24 cellular contexts compared by ENCODE assay signal in genomic region chr2:64630752-64631151, GRCh38. TPM values are rescaled to one million over a fixed set of nuclear protein-coding genes. Genes with fewer than 3 reads are reported as not detected.
DNase-seq lines count a peak whose midpoint lies in the region; ATAC-seq, FAIRE-seq and TF ChIP-seq lines count a peak whose summit lies in the region.
"Had no signal": no experiment of that assay in that cellular context is flagged by ENCODE, and none has a peak within 500 bp of the region (broad histone marks: within the 10 kb centered on the region; RNA-seq: fewer than 3 reads in every experiment).

No MANE protein-coding gene starts in this region.

- H3K4me1 ChIP-seq in neuronal stem cell (ENCODE audit: control insufficient read depth in 2 of 2, insufficient read depth in 1 of 2, low read depth in 1 of 2, low read length in 2 of 2), result peaks cover 20 to 39% of the 10 kb centered on the region in 2 donors
- H3K4me1 ChIP-seq: foreskin keratinocyte had no signal

- H3K4me3 Mint-ChIP-seq in activated CD8-positive, alpha-beta memory T cell treated with anti-CD3 and anti-CD28 coated beads, Interleukin-2, amount 10 ng/mL, durations not matched to agents 7 days and 5 days, result no peak overlapping the region
- H3K4me3 Mint-ChIP-seq: activated T-cell treated with anti-CD3 and anti-CD28 coated beads, Interleukin-2, amount 50 U/mL, for 24 hours; T-helper 1 cell treated with Interleukin-12 subunit alpha and Interleukin-12 subunit beta and Interleukin-4 antibody, amounts not matched to agents 30 μg/mL and 1 μg/mL, for 36 hours had no signal

- H3K14ac ChIP-seq in neuronal stem cell (ENCODE audit: low read length), result no peak overlapping the region

- no peak overlapping the region for H4K91ac ChIP-seq in neuronal stem cell (ENCODE audit: low read depth, low read length, poor library complexity)

- H3K9ac ChIP-seq in neuronal stem cell (ENCODE audit: low read depth, low read length, poor library complexity), result no peak overlapping the region
- H3K9ac ChIP-seq: SK-N-SH had no signal

- no peaks in the 10 kb centered on the region for H3K27me3 Mint-ChIP-seq in activated CD8-positive, alpha-beta memory T cell treated with anti-CD3 and anti-CD28 coated beads, Interleukin-2, amount 10 ng/mL, durations not matched to agents 7 days and 5 days
- H3K27me3 Mint-ChIP-seq: activated T-cell treated with anti-CD3 and anti-CD28 coated beads, Interleukin-2, amount 50 U/mL, for 24 hours had no signal

- H3K4me3 ChIP-seq in neuronal stem cell (ENCODE audit: low read length in 2 of 2), result no peak overlapping the region
- H3K4me3 ChIP-seq: esophagus muscularis mucosa, heart right ventricle, psoas muscle, tibial artery had no signal

- no peak overlapping the region for H3K27ac ChIP-seq in neuronal stem cell (replicated peaks; ENCODE audit: low read length)
- H3K27ac ChIP-seq: esophagus muscularis mucosa, foreskin keratinocyte, heart right ventricle, psoas muscle, tibial artery had no signal

- no peak overlapping the region for H3K27ac Mint-ChIP-seq in activated CD8-positive, alpha-beta memory T cell treated with anti-CD3 and anti-CD28 coated beads, Interleukin-2, amount 10 ng/mL, durations not matched to agents 7 days and 5 days
- H3K27ac Mint-ChIP-seq: activated T-cell treated with anti-CD3 and anti-CD28 coated beads, Interleukin-2, amount 50 U/mL, for 24 hours; T-helper 1 cell treated with Interleukin-12 subunit alpha and Interleukin-12 subunit beta and Interleukin-4 antibody, amounts not matched to agents 30 μg/mL and 1 μg/mL, for 36 hours had no signal

- no peak overlapping the region for H2AK5ac ChIP-seq in neuronal stem cell (ENCODE audit: low read depth, low read length)

- CTCF ChIA-PET in activated CD8-positive, alpha-beta memory T cell treated with anti-CD3 and anti-CD28 coated beads, Interleukin-2, amount 10 ng/mL, durations not matched to agents 7 days and 5 days (lab: Charles Lee), result interaction anchor here (0.6 to 2.5 kb wide), 2 partner anchors 21 to 300 kb away, joined by 3 to 7 read pairs; no protein-coding TSS in a partner anchor

- peak; percentile 55 for TF ChIP-seq POLR2A in GM12892 (IDR thresholded peaks at IDR 0.05; ENCODE audit: low read depth, low read length)

- no peak overlapping the region for H2BK12ac ChIP-seq in neuronal stem cell (ENCODE audit: low read length)

- H3K4ac ChIP-seq in neuronal stem cell (ENCODE audit: low read length), result no peak overlapping the region

- no peaks in the 10 kb centered on the region for H3K27me3 ChIP-seq in neuronal stem cell (ENCODE audit: control insufficient read depth in 3 of 3, insufficient read depth in 3 of 3, low read depth in 1 of 3, low read length in 3 of 3)
- H3K27me3 ChIP-seq: esophagus muscularis mucosa, foreskin keratinocyte, heart right ventricle, tibial artery had no signal

- H2BK15ac ChIP-seq in neuronal stem cell (ENCODE audit: low read length), result no peak overlapping the region

- no peaks in the 10 kb centered on the region for H3K9me3 Mint-ChIP-seq in activated CD8-positive, alpha-beta memory T cell treated with anti-CD3 and anti-CD28 coated beads, Interleukin-2, amount 10 ng/mL, durations not matched to agents 7 days and 5 days (ENCODE audit: low read depth)
- H3K9me3 Mint-ChIP-seq: activated T-cell treated with anti-CD3 and anti-CD28 coated beads, Interleukin-2, amount 50 U/mL, for 24 hours; T-helper 1 cell treated with Interleukin-12 subunit alpha and Interleukin-12 subunit beta and Interleukin-4 antibody, amounts not matched to agents 30 μg/mL and 1 μg/mL, for 36 hours had no signal

- H4K8ac ChIP-seq in neuronal stem cell (ENCODE audit: low read depth, low read length), result no peak overlapping the region

- peaks cover 22% of the 10 kb centered on the region for H3K36me3 Mint-ChIP-seq in activated CD8-positive, alpha-beta memory T cell treated with anti-CD3 and anti-CD28 coated beads, Interleukin-2, amount 10 ng/mL, durations not matched to agents 7 days and 5 days

- FAIRE-seq in GM12892 (lab: Jason Lieb, UNC), result no peak

- H3K4me1 Mint-ChIP-seq in activated CD8-positive, alpha-beta memory T cell treated with anti-CD3 and anti-CD28 coated beads, Interleukin-2, amount 10 ng/mL, durations not matched to agents 7 days and 5 days, result peaks cover 8% of the 10 kb centered on the region

- H3K18ac ChIP-seq in neuronal stem cell (ENCODE audit: low read length), result peak overlapping the region; percentile 24

- H3K9me3 ChIP-seq in neuronal stem cell (replicated peaks in 1 of 2; ENCODE audit: control insufficient read depth in 2 of 2, insufficient read depth in 1 of 2, low read depth in 1 of 2, low read length in 2 of 2), result no peaks in the 10 kb centered on the region
- H3K9me3 ChIP-seq: esophagus muscularis mucosa, heart right ventricle, psoas muscle, SK-N-SH, tibial artery had no signal

- no peak overlapping the region for H2AFZ ChIP-seq in neuronal stem cell (ENCODE audit: low read length)

- WGBS in neuronal stem cell (ENCODE audit: extremely low coverage in 2 of 2, insufficient read length in 2 of 2, insufficient replicate concordance in 1 of 2), 2 donors, result no CpG with 5 or more reads among the region's 10 CpGs

- no peak overlapping the region for H2BK5ac ChIP-seq in neuronal stem cell (ENCODE audit: low read length)

- ATAC-seq in activated CD8-positive, alpha-beta memory T cell treated with anti-CD3 and anti-CD28 coated beads, Interleukin-2, amount 10 ng/mL, durations not matched to agents 7 days and 5 days, result no peak
- ATAC-seq in GM18498 (IDR thresholded peaks at IDR 0.05; ENCODE audit: unreplicated experiment), result no peak
- ATAC-seq: foreskin keratinocyte, heart right ventricle, psoas muscle had no signal

- H3K23ac ChIP-seq in neuronal stem cell (ENCODE audit: low read depth, low read length, poor library complexity), result peak overlapping the region; percentile 86

- H3K36me3 ChIP-seq in neuronal stem cell (replicated peaks in 1 of 2; ENCODE audit: control insufficient read depth in 2 of 2, insufficient read depth in 2 of 2, low read length in 2 of 2), result peaks cover 15 to 38% of the 10 kb centered on the region in 2 donors

- H3K79me1 ChIP-seq in neuronal stem cell (ENCODE audit: low read depth, low read length), result no peaks in the 10 kb centered on the region

- H2BK120ac ChIP-seq in neuronal stem cell (ENCODE audit: low read depth, low read length), result no peak overlapping the region

- H3K4me2 ChIP-seq in neuronal stem cell (ENCODE audit: insufficient read depth, low read length, poor library complexity, severe bottlenecking), result no peak overlapping the region
- H3K4me2 ChIP-seq: SK-N-SH had no signal

- DNase-seq in activated CD8-positive, alpha-beta memory T cell treated with anti-CD3 and anti-CD28 coated beads, Interleukin-2, amount 10 ng/mL, durations not matched to agents 7 days and 5 days, result peak; percentile 25
- DNase-seq in activated CD8-positive, alpha-beta memory T cell treated with anti-CD3 and anti-CD28 coated beads for 24 hours, result no peak
- DNase-seq in GM12892 (ENCODE audit: insufficient read length), result no peak
- peak; percentile 37 for DNase-seq in ecto neural progenitor cell (ENCODE audit: low spot score)
- DNase-seq in neuronal stem cell (ENCODE audit: low spot score), result no peak
- no peak for DNase-seq in SK-N-DZ (ENCODE audit: low spot score)
- no peak for DNase-seq in NCI-H2171 (lab: John Stamatoyannopoulos, UW)
- DNase-seq: 8988T; activated naive CD4-positive, alpha-beta T cell treated with anti-CD3 and anti-CD28 coated beads, Interleukin-2, amount 50 U/mL, for 16 hours; activated T-cell treated with anti-CD3 and anti-CD28 coated beads, Interleukin-2, amount 50 U/mL, for 24 hours; caudate nucleus; cortex of kidney; DMS153; foreskin keratinocyte; HCEC 1CT; heart right ventricle; NCI-H146; NCI-H510A; psoas muscle; SK-N-SH; tibial artery had no signal

RNA-seq across cellular contexts. Expression of gene SERTAD2, which starts 23.0 kb away (rescaled TPM):
- 10 to 100 TPM; 24.3 to 53.7 TPM for total RNA-seq in activated CD8-positive, alpha-beta memory T cell treated with anti-CD3 and anti-CD28 coated beads, Interleukin-2, amount 10 ng/mL, durations not matched to agents 7 days and 5 days
- polyA plus RNA-seq in GM12892 (2012; ENCODE audit: missing spikeins), result 21.0 TPM
- polyA plus RNA-seq in neuronal stem cell (2013, experiment 1 of 2), result 20.0 TPM
- 19.5 TPM for polyA plus RNA-seq in neuronal stem cell (2013, experiment 2 of 2)
- polyA plus RNA-seq in SK-N-DZ (2014; cell fraction: cytosol; rRNA removed), result 5.9 and 7.3 TPM in 2 replicates
- polyA plus RNA-seq in SK-N-DZ (2014; cell fraction: nucleus; rRNA removed), result 3.1 and 4.2 TPM in 2 replicates

Comparison
In these comparisons a context has a peak if more than half of its experiments do, and no peak if none do; other contexts are left out.
1. DNase-seq: peak in activated CD8-positive, alpha-beta memory T cell treated with anti-CD3 and anti-CD28 coated beads, Interleukin-2, amount 10 ng/mL, durations not matched to agents 7 days and 5 days (single experiment) and ecto neural progenitor cell (single experiment); none in activated CD8-positive, alpha-beta memory T cell treated with anti-CD3 and anti-CD28 coated beads for 24 hours (single experiment), GM12892 (single experiment), neuronal stem cell (single experiment), SK-N-DZ (single experiment) and NCI-H2171 (single experiment).